9 cellular contexts compared by ENCODE assay signal in the genomic region with DNA sequence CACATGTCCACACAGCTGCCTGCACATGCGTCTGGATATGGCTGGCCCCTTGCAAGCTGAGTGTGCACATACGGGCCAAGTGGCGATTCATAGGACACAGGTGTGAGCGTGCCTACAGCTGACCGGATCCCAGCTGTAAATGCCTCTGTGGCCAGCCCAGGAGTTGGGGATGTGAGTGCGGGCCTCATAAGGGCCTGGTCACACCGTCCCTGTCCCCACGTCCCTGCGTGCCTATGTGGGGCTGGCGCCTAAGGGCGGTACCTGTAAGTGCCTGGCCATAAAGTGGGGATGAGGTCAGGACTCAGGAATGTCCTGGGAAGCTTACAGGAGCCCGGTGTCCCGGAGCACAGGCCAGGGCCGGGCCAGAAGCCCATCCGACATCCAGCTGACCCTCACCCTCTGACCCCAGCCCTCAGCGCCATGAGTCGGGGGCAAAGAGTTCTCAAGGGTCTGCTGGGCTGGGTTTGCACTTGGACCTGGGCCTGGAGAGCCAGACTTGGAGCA. TPM values are rescaled to one million over a fixed set of nuclear protein-coding genes. Genes with fewer than 3 reads are reported as not detected.
DNase-seq lines count a peak whose midpoint lies in the region; ATAC-seq and TF ChIP-seq lines count a peak whose summit lies in the region.
"Had no signal": no experiment of that assay in that cellular context is flagged by ENCODE, and none has a peak within 500 bp of the region (broad histone marks: within the 10 kb centered on the region; RNA-seq: fewer than 3 reads in every experiment).

No MANE protein-coding gene starts in this region.

- H3K27me3 Mint-ChIP-seq in WTC11 (ENCODE audit: low read depth), result peaks cover 33% of the 10 kb centered on the region
- peaks cover 20% of the 10 kb centered on the region for H3K27me3 Mint-ChIP-seq in endothelial cell (ENCODE audit: unreplicated experiment)

- peaks cover 56 to 75% (median 68%) of the 10 kb centered on the region in 4 donors for H3K4me1 ChIP-seq in upper lobe of left lung
- H3K4me1 ChIP-seq in BE2C, result no peaks in the 10 kb centered on the region; the same call in 1 of the 2 replicates

- no peak for TF ChIP-seq CTCF in WTC11 (IDR thresholded peaks at IDR 0.05)
- no peak for TF ChIP-seq CTCF in kidney epithelial cell (IDR thresholded peaks at IDR 0.05; ENCODE audit: insufficient read depth, low read length, poor library complexity, severe bottlenecking)
- no peak for TF ChIP-seq CTCF in upper lobe of left lung (IDR thresholded peaks at IDR 0.05)
- TF ChIP-seq CTCF in BE2C (IDR thresholded peaks at IDR 0.05; ENCODE audit: low read depth, low read length), result no peak
- TF ChIP-seq CTCF in endothelial cell (IDR thresholded peaks at IDR 0.05; ENCODE audit: unreplicated experiment), result no peak

- H3K4me3 Mint-ChIP-seq in WTC11 (peak overlapping the region; percentile 65), endothelial cell (ENCODE audit: unreplicated experiment) (no peak overlapping the region)

- DNase-seq in Right ventricle myocardium inferior (ENCODE audit: missing footprints) (peak; percentile 54), left ventricle myocardium superior (no peak), WTC11 (ENCODE audit: low spot score) (no peak), kidney epithelial cell (ENCODE audit: low read depth) (peak; percentile 16), upper lobe of left lung (peak; percentile 79 to 83), BE2C (no peak), endothelial cell (ENCODE audit: low spot score) (no peak)

- TF ChIP-seq EP300 in upper lobe of left lung (IDR thresholded peaks at IDR 0.05), result no peak

- WGBS in upper lobe of left lung, 2 donors, result 46 to 60% methylated on average over 1 to 11 of the region's 17 CpGs

- H3K36me3 Mint-ChIP-seq in WTC11, result no peaks in the 10 kb centered on the region
- peaks cover 5% of the 10 kb centered on the region for H3K36me3 Mint-ChIP-seq in endothelial cell (ENCODE audit: low read depth, unreplicated experiment)

- no peaks in the 10 kb centered on the region for H3K36me3 ChIP-seq in kidney epithelial cell (ENCODE audit: control insufficient read depth, insufficient read depth, low read length)
- peaks cover 0 to 3% (median 1%) of the 10 kb centered on the region in 4 donors for H3K36me3 ChIP-seq in upper lobe of left lung
- no peaks in the 10 kb centered on the region for H3K36me3 ChIP-seq in BE2C
- H3K36me3 ChIP-seq: prostate gland had no signal

- H3K27me3 ChIP-seq in kidney epithelial cell (ENCODE audit: control insufficient read depth, insufficient read depth, low read length) (peaks cover 38% of the 10 kb centered on the region), upper lobe of left lung (peaks cover 0 to 4% (median 0%) of the 10 kb centered on the region in 4 donors), BE2C (peaks cover 47% of the 10 kb centered on the region)

- CTCF ChIA-PET in WTC11 (lab: Charles Lee), result interaction anchor here (1.1 to 7.5 kb wide), 14 partner anchors 9 to 201 kb away, joined by 5 to 109 read pairs (median 14); a partner anchor contains a TSS

- H3K27ac ChIP-seq in upper lobe of left lung, result peak overlapping the region; percentile 80 to 96 (median 90)
- H3K27ac ChIP-seq: prostate gland had no signal

- ATAC-seq in Right ventricle myocardium inferior (no peak), left ventricle myocardium superior (no peak), WTC11 (no peak), upper lobe of left lung (ENCODE audit: low FRiP score in 2 of 2) (peak; percentile 1 to 82), HG03196 (IDR thresholded peaks at IDR 0.05; ENCODE audit: unreplicated experiment) (no peak)

- TF ChIP-seq POLR2A in upper lobe of left lung (IDR thresholded peaks at IDR 0.05), result no peak

- POLR2A ChIA-PET in WTC11 (lab: Charles Lee), result interaction anchor here (1.2 to 3.0 kb wide), 4 partner anchors 17 to 36 kb away, joined by 3 to 14 read pairs (median 6); a partner anchor contains a TSS

- H3K9me3 ChIP-seq in upper lobe of left lung (no peaks in the 10 kb centered on the region), BE2C (peaks cover 6% of the 10 kb centered on the region; the same call in 1 of the 2 replicates)
- H3K9me3 ChIP-seq: prostate gland had no signal

- H3K27ac Mint-ChIP-seq in WTC11 (no peak overlapping the region), endothelial cell (ENCODE audit: unreplicated experiment) (no peak overlapping the region)

- intact Hi-C loops in Right ventricle myocardium inferior (cut with DNase I) (no loop called here), left ventricle myocardium superior (cut with micrococcal nuclease) (no loop called here)

- peaks cover 17% of the 10 kb centered on the region for H3K4me1 Mint-ChIP-seq in WTC11
- peaks cover 6% of the 10 kb centered on the region for H3K4me1 Mint-ChIP-seq in endothelial cell (ENCODE audit: unreplicated experiment)

- H3K9me3 Mint-ChIP-seq in WTC11 (no peaks in the 10 kb centered on the region), endothelial cell (ENCODE audit: unreplicated experiment) (no peaks in the 10 kb centered on the region)

- H3K4me3 ChIP-seq in kidney epithelial cell (ENCODE audit: low read depth, low read length), result no peak overlapping the region
- H3K4me3 ChIP-seq in upper lobe of left lung, result peak overlapping the region in 3 of 4 donors; percentile 57 to 75 (median 68)
- no peak overlapping the region for H3K4me3 ChIP-seq in BE2C (ENCODE audit: low read depth, low read length)
- H3K4me3 ChIP-seq: prostate gland had no signal

TF ChIP-seq in WTC11, 78 proteins besides CTCF, POLR2A, EP300 and RAD21 (continues in another document):
- TF ChIP-seq PRRX2 (CRISPR knock-in tag; IDR thresholded peaks at IDR 0.05) (no peak), ZNF263 (CRISPR knock-in tag; IDR thresholded peaks at IDR 0.05; ENCODE audit: low read depth) (no peak), ZNF232 (CRISPR knock-in tag; IDR thresholded peaks at IDR 0.05) (no peak), SP1 (CRISPR knock-in tag; conservative IDR thresholded peaks at IDR 0.05) (no peak), ATF1 (CRISPR knock-in tag; IDR thresholded peaks at IDR 0.05) (no peak)
- TF ChIP-seq, protein P1, sequence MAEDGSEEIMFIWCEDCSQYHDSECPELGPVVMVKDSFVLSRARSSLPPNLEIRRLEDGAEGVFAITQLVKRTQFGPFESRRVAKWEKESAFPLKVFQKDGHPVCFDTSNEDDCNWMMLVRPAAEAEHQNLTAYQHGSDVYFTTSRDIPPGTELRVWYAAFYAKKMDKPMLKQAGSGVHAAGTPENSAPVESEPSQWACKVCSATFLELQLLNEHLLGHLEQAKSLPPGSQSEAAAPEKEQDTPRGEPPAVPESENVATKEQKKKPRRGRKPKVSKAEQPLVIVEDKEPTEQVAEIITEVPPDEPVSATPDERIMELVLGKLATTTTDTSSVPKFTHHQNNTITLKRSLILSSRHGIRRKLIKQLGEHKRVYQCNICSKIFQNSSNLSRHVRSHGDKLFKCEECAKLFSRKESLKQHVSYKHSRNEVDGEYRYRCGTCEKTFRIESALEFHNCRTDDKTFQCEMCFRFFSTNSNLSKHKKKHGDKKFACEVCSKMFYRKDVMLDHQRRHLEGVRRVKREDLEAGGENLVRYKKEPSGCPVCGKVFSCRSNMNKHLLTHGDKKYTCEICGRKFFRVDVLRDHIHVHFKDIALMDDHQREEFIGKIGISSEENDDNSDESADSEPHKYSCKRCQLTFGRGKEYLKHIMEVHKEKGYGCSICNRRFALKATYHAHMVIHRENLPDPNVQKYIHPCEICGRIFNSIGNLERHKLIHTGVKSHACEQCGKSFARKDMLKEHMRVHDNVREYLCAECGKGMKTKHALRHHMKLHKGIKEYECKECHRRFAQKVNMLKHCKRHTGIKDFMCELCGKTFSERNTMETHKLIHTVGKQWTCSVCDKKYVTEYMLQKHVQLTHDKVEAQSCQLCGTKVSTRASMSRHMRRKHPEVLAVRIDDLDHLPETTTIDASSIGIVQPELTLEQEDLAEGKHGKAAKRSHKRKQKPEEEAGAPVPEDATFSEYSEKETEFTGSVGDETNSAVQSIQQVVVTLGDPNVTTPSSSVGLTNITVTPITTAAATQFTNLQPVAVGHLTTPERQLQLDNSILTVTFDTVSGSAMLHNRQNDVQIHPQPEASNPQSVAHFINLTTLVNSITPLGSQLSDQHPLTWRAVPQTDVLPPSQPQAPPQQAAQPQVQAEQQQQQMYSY (CRISPR knock-in tag; IDR thresholded peaks at IDR 0.05), result no peak

RNA-seq across cellular contexts. Expression of a gene that starts 1.3 kb away (rescaled TPM):
- total RNA-seq in Right ventricle myocardium inferior, result 6.6 TPM
- total RNA-seq in left ventricle myocardium superior, result 6.0 TPM
- 40.9 to 46.4 TPM (median 44.1 TPM) in 3 replicates for total RNA-seq in WTC11 (2021)
- 1.4 and 4.2 TPM in 2 replicates for total RNA-seq in kidney epithelial cell
- total RNA-seq in upper lobe of left lung, result 100 to 1,000 TPM in 4 of 6 donors, 10 to 100 TPM in 2; 91.6 to 332 (median 123) TPM
- 31.2 TPM for polyA plus RNA-seq in BE2C (2012; ENCODE audit: insufficient read depth, insufficient read length, low read depth)
- total RNA-seq in endothelial cell (ENCODE audit: unreplicated experiment), result 2.4 TPM

RNA-seq across cellular contexts. Expression of a gene that starts 25.8 kb away (rescaled TPM):
- total RNA-seq in Right ventricle myocardium inferior, result 7.7 TPM
- total RNA-seq in left ventricle myocardium superior, result 9.4 TPM
- total RNA-seq in WTC11 (2021), result 40.3 to 45.0 TPM (median 41.3 TPM) in 3 replicates
- total RNA-seq in kidney epithelial cell, result 16.4 and 17.0 TPM in 2 replicates
- total RNA-seq in upper lobe of left lung, result 100 to 1,000 TPM in 2 of 6 donors, 10 to 100 TPM in 4; 34.1 to 224 (median 58.2) TPM
- 16.4 TPM for polyA plus RNA-seq in BE2C (2012; ENCODE audit: insufficient read depth, insufficient read length, low read depth)
- 16.3 TPM for total RNA-seq in endothelial cell (ENCODE audit: unreplicated experiment)

RNA-seq across cellular contexts. Expression of a gene that starts 29.5 kb away (rescaled TPM):
- total RNA-seq in Right ventricle myocardium inferior (142 TPM), left ventricle myocardium superior (148 TPM), WTC11 (2021) (275 to 291 TPM (median 287 TPM) in 3 replicates), kidney epithelial cell (204 and 267 TPM in 2 replicates), upper lobe of left lung (100 to 1,000 TPM in 4 of 6 donors, 10 to 100 TPM in 2; 50.0 to 176 (median 103) TPM), endothelial cell (ENCODE audit: unreplicated experiment) (166 TPM)
- polyA plus RNA-seq in BE2C (2012; ENCODE audit: insufficient read depth, insufficient read length, low read depth), result 824 TPM

RNA-seq across cellular contexts. Expression of a gene that starts 38.1 kb away (rescaled TPM):
- total RNA-seq in Right ventricle myocardium inferior, result 361 TPM
- total RNA-seq in left ventricle myocardium superior, result 337 TPM
- total RNA-seq in WTC11 (2021), result 363 to 377 TPM (median 368 TPM) in 3 replicates
- 538 and 611 TPM in 2 replicates for total RNA-seq in kidney epithelial cell
- 100 to 1,000 TPM; 370 to 717 (median 484) TPM for total RNA-seq in upper lobe of left lung
- 790 TPM for polyA plus RNA-seq in BE2C (2012; ENCODE audit: insufficient read depth, insufficient read length, low read depth)
- total RNA-seq in endothelial cell (ENCODE audit: unreplicated experiment), result 330 TPM

RNA-seq across cellular contexts. Expression of a gene that starts 39.2 kb away (rescaled TPM):
- total RNA-seq in Right ventricle myocardium inferior (69.3 TPM), left ventricle myocardium superior (94.0 TPM), WTC11 (2021) (387 to 391 TPM (median 390 TPM) in 3 replicates), kidney epithelial cell (285 and 314 TPM in 2 replicates), upper lobe of left lung (100 to 1,000 TPM in 5 of 6 donors, 10 to 100 TPM in 1; 98.1 to 262 (median 164) TPM), endothelial cell (ENCODE audit: unreplicated experiment) (456 TPM)
- polyA plus RNA-seq in BE2C (2012; ENCODE audit: insufficient read depth, insufficient read length, low read depth), result 3.0 TPM

Comparison
In these comparisons a context has a peak if more than half of its experiments do, and no peak if none do; other contexts are left out.
1. DNase-seq: peak in Right ventricle myocardium inferior (single experiment), kidney epithelial cell (single experiment) and upper lobe of left lung (2 of 2); none in left ventricle myocardium superior (single experiment), WTC11 (single experiment), BE2C (single experiment) and endothelial cell (single experiment).
2. ATAC-seq: peak in upper lobe of left lung (2 of 2); none in Right ventricle myocardium inferior (single experiment), left ventricle myocardium superior (single experiment), WTC11 (single experiment) and HG03196 (single experiment).
3. H3K4me3 ChIP-seq: peak in upper lobe of left lung (3 of 4); none in kidney epithelial cell (single experiment) and BE2C (single experiment).